In the genomic region with DNA sequence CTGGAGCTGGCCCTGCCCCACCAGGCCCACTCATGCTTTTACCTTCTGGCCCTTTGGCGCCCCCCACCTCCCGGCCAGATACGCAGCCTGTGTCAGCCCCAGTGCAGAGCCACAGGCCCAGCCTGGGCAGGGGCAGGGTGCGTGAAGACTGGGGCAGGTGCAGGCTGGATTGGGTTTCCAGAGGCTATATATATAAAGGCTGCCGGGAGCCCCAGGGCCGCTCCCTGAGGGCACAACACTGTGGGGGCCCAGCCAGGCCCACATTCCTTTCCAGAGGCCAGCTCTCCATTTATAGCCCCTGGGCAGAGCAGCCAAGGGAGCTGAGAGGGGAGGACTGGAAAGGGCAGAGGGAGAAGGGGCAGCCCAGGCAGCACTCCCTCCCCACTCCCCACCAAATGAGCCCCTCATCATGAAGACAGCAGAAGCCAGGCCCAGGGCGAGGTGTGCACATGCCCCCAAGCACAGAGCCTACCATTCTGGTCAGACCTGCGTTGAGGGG, we compare ENCODE assay signal across 1 cellular context.
TF ChIP-seq lines count a peak whose summit lies in the region.

No MANE protein-coding gene starts in this region.

TF ChIP-seq in H1, 55 proteins besides CTCF, POLR2A, EP300 and RAD21:
- TF ChIP-seq CHD1 (IDR thresholded peaks at IDR 0.05; ENCODE audit: low read depth, low read length), result no peak
- TF ChIP-seq GABPA (IDR thresholded peaks at IDR 0.05; ENCODE audit: borderline replicate concordance, insufficient read depth, low read length), result no peak
- no peak for TF ChIP-seq POLR2AphosphoS5 (IDR thresholded peaks at IDR 0.05; ENCODE audit: low read depth, low read length)
- TF ChIP-seq SP4 (IDR thresholded peaks at IDR 0.05; ENCODE audit: low read length), result no peak
- no peak for TF ChIP-seq RNF2 (IDR thresholded peaks at IDR 0.05; ENCODE audit: borderline replicate concordance, low read depth, low read length, missing control alignments, poor library complexity, severe bottlenecking)
- no peak for TF ChIP-seq HDAC6 (IDR thresholded peaks at IDR 0.05; ENCODE audit: low read depth, low read length)
- no peak for TF ChIP-seq CEBPB (IDR thresholded peaks at IDR 0.05; ENCODE audit: low read depth, low read length)
- no peak for TF ChIP-seq CTBP2 (IDR thresholded peaks at IDR 0.05; ENCODE audit: borderline replicate concordance, insufficient read depth, insufficient read length, low read length)
- TF ChIP-seq PHF8 (conservative IDR thresholded peaks at IDR 0.05; ENCODE audit: low read depth, low read length), result no peak
- no peak for TF ChIP-seq SRF (IDR thresholded peaks at IDR 0.05; ENCODE audit: low read depth, low read length)
- TF ChIP-seq EGR1 (IDR thresholded peaks at IDR 0.05; ENCODE audit: borderline replicate concordance, low read depth, low read length), result no peak
- TF ChIP-seq ATF3 (IDR thresholded peaks at IDR 0.05; ENCODE audit: insufficient read depth, low read depth, low read length), result no peak
- TF ChIP-seq SIRT6 (IDR thresholded peaks at IDR 0.05; ENCODE audit: low read length), result no peak
- no peak for TF ChIP-seq GTF2F1 (IDR thresholded peaks at IDR 0.05; ENCODE audit: borderline replicate concordance, low read depth, low read length)
